Comparison of ENCODE assay signal across 17 cellular contexts in the genomic region with DNA sequence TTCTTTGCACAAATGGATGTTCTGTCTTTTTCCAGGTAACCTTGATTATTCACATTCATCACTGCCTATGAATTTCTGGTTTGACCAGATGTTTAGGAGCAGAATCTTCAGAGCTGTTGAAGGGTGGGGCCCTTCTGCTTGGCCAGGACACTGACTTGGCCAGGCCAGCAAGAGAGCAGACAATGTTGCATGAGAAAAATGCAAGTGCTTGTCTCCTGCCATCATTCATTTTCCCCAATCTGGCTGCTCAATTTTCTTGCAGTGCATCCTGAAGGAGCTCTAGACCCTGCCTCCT. TPM values are rescaled to one million over a fixed set of nuclear protein-coding genes. Genes with fewer than 3 reads are reported as not detected.
A peak's percentile ranks its signal among the peaks of the same experiment; 100 is the strongest.
DNase-seq lines count a peak whose midpoint lies in the region; ATAC-seq, FAIRE-seq and TF ChIP-seq lines count a peak whose summit lies in the region.
"Had no signal": no experiment of that assay in that cellular context is flagged by ENCODE, and none has a peak within 500 bp of the region (broad histone marks: within the 10 kb centered on the region; RNA-seq: fewer than 3 reads in every experiment).

No MANE protein-coding gene starts in this region.

- intact Hi-C loops in kidney (cut with DNase I): no loop called here

- DNase-seq in epithelial cell of esophagus (ENCODE audit: low read depth) (peak; percentile 77), small intestine (no peak), urothelium cell line (ENCODE audit: low spot score) (no peak), kidney (no peak)
- no peak for DNase-seq in activated CD4-positive, alpha-beta T cell treated with anti-CD3 and anti-CD28 coated beads for 1 hour
- DNase-seq in stimulated activated CD4-positive, alpha-beta T cell treated with anti-CD3 and anti-CD28 coated beads, Interleukin-2, amount 100 ng/mL, for 24 hours: no peak
- DNase-seq: activated CD4-positive, alpha-beta T cell treated with anti-CD3 and anti-CD28 coated beads, Interleukin-2, amount 50 U/mL, for 4 hours; DMS79; immature natural killer cell; NCI-H1694 treated with DMSO at 0.1 percent for 48 hours; T-helper 9 cell had no signal

- H3K27me3 ChIP-seq in small intestine (ENCODE audit: control insufficient read depth in 2 of 2, insufficient read depth in 2 of 2, low read length in 2 of 2): no peaks in the 10 kb centered on the region

- peaks cover 2% of the 10 kb centered on the region in 2 donors for H3K4me1 ChIP-seq in small intestine (ENCODE audit: control insufficient read depth in 2 of 2, insufficient read depth in 1 of 2, low read depth in 1 of 2, low read length in 1 of 2)
- H3K4me1 ChIP-seq in kidney (ENCODE audit: control insufficient read depth in 1 of 2, insufficient read depth in 1 of 2, low read depth in 1 of 2, low read length in 2 of 2): peaks cover 13 to 27% of the 10 kb centered on the region in 2 donors

- TF ChIP-seq CTCF in GM12875 (IDR thresholded peaks at IDR 0.05; ENCODE audit: borderline replicate concordance, insufficient read depth, low read depth, low read length) (no peak), epithelial cell of esophagus (IDR thresholded peaks at IDR 0.05; ENCODE audit: insufficient read depth, low read depth, low read length, missing control alignments) (no peak), kidney (IDR thresholded peaks at IDR 0.05; ENCODE audit: borderline replicate concordance, extremely low read depth, insufficient read depth) (no peak)

- H3K36me3 ChIP-seq in small intestine (ENCODE audit: control insufficient read depth in 2 of 2, insufficient read depth in 2 of 2, low read length in 2 of 2) (no peaks in the 10 kb centered on the region), kidney (ENCODE audit: control insufficient read depth in 1 of 2, insufficient read depth in 2 of 2, low read length in 2 of 2) (no peaks in the 10 kb centered on the region)

- H3K27ac ChIP-seq in small intestine (ENCODE audit: low read depth in 1 of 2, low read length in 1 of 2): peak overlapping the region; percentile 82 to 93
- H3K27ac ChIP-seq in kidney (ENCODE audit: low read depth in 2 of 2, low read length in 2 of 2): peak overlapping the region in 1 of 2 donors; percentile 78

- H3K9me3 ChIP-seq in small intestine (ENCODE audit: control insufficient read depth, low read depth): no peaks in the 10 kb centered on the region
- no peaks in the 10 kb centered on the region for H3K9me3 ChIP-seq in kidney (ENCODE audit: control insufficient read depth in 1 of 2, low read length in 2 of 2)

- H3K9ac ChIP-seq in kidney (ENCODE audit: low read length in 2 of 2): no peak overlapping the region

- FAIRE-seq in small intestine (lab: Jason Lieb, UNC): no peak
- FAIRE-seq in urothelium cell line (lab: Jason Lieb, UNC): no peak
- FAIRE-seq in kidney (lab: Jason Lieb, UNC): no peak
- FAIRE-seq: H1 had no signal

- ATAC-seq in HG03135 (IDR thresholded peaks at IDR 0.05; ENCODE audit: unreplicated experiment): peak; percentile 5

- H3K4me3 ChIP-seq in GM12875 (ENCODE audit: low read depth, low read length): peak overlapping the region; percentile 52
- H3K4me3 ChIP-seq in epithelial cell of esophagus (ENCODE audit: low read length): no peak overlapping the region
- H3K4me3 ChIP-seq in small intestine (ENCODE audit: low read depth in 1 of 2, low read length in 2 of 2): peak overlapping the region in 1 of 2 donors; percentile 13
- H3K4me3 ChIP-seq in kidney (ENCODE audit: low read length in 2 of 2): no peak overlapping the region

RNA-seq across cellular contexts. Expression of a gene that starts 1.6 kb away (rescaled TPM):
- 10 to 100 TPM; 26.7 to 69.3 (median 27.7) TPM for polyA plus RNA-seq in small intestine
- total RNA-seq in kidney: 38.8 TPM
- 28.5 TPM for polyA plus RNA-seq in kidney (ENCODE audit: insufficient read depth, low read depth, low replicate concordance)
- total RNA-seq: dermis microvascular lymphatic vessel endothelial cell, H1 had no signal
- polyA plus RNA-seq: H1 had no signal

RNA-seq across cellular contexts. Expression of a gene that starts 31.3 kb away (rescaled TPM):
- polyA plus RNA-seq in small intestine (not detected), kidney (ENCODE audit: insufficient read depth, low read depth, low replicate concordance) (not detected)
- total RNA-seq in kidney: not detected
- total RNA-seq: dermis microvascular lymphatic vessel endothelial cell, H1, omental fat pad, temporal lobe had no signal
- polyA plus RNA-seq: H1 had no signal
